13 cellular contexts compared by ENCODE assay signal in the genomic region with DNA sequence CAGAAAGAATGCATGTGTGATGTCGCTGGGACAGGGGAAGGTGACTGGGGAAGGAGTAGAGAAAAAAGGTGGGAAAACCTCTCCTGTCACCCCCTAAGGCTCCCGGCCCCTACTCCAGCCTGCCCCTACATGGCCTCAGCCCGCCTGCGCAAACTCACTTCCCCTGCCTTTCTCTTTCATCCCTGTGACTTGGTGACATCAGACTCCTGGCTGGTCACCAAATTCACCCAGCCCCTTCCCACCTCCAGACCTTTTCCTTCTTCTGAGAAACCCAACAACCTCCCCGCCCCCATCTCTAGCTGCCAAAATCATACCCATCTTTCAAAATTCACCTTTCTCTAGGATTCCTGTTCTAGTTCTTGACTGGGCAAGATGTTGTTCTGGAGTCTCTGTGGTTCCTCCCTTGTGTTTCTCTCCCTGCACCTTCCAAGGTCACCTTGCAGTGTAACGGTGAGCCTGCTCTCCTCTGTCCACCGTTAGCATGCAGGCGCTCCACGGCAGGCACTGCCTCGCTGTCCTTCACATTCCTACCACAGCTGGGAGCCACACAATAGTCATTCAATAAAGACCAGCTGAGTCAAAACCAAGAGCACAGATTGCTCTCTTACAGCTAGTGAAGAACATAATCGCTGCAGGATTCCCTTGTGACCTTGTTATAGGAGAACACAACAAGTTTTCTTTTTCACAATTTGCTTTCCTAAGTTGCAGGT.
DNase-seq lines count a peak whose midpoint lies in the region; ATAC-seq and TF ChIP-seq lines count a peak whose summit lies in the region.
"Had no signal": no experiment of that assay in that cellular context is flagged by ENCODE, and none has a peak within 500 bp of the region (broad histone marks: within the 10 kb centered on the region; RNA-seq: fewer than 3 reads in every experiment).

No MANE protein-coding gene starts in this region.

- TF ChIP-seq CTCF in BE2C (IDR thresholded peaks at IDR 0.05; ENCODE audit: low read depth, low read length), result peak; percentile 21; the same call in 1 of the 2 replicates
- peak in 2 of 3 experiments; percentile 34 to 36 for TF ChIP-seq CTCF in ascending aorta (IDR thresholded peaks at IDR 0.05)
- TF ChIP-seq CTCF in left ventricle myocardium inferior (IDR thresholded peaks at IDR 0.05; ENCODE audit: borderline replicate concordance), result peak; percentile 60
- TF ChIP-seq CTCF in parathyroid adenoma (IDR thresholded peaks at IDR 0.05), result peak; percentile 65
- TF ChIP-seq CTCF in lower leg skin (IDR thresholded peaks at IDR 0.05), result no peak

- intact Hi-C loops in ascending aorta (cut with DNase I) (no loop called here), left ventricle myocardium inferior (cut with micrococcal nuclease) (no loop called here), lower leg skin (cut with DNase I; ENCODE audit: low total_unique reads) (no loop called here)

- H3K79me2 ChIP-seq in parathyroid adenoma, result no peaks in the 10 kb centered on the region

- DNase-seq in BE2C (no peak), ascending aorta (ENCODE audit: low spot score in 2 of 2) (no peak), left ventricle myocardium inferior (no peak), lower leg skin (ENCODE audit: low spot score in 2 of 2) (no peak), T-helper 1 cell (no peak), C1 segment of cervical spinal cord (lab: John Stamatoyannopoulos, UW) (no peak)
- DNase-seq: activated CD4-positive, alpha-beta memory T cell treated with anti-CD3 and anti-CD28 coated beads for 36 hours; colonic mucosa; DMS79 treated with DMSO at 0.1 percent for 48 hours; natural killer cell had no signal

- no peak overlapping the region for H3K9ac ChIP-seq in parathyroid adenoma

- no peak for ATAC-seq in HG03442 (IDR thresholded peaks at IDR 0.05; ENCODE audit: unreplicated experiment)
- ATAC-seq: natural killer cell, Panc1 had no signal

- H3K27me3 ChIP-seq in BE2C (no peaks in the 10 kb centered on the region), ascending aorta (no peaks in the 10 kb centered on the region), left ventricle myocardium inferior (ENCODE audit: low read depth) (no peaks in the 10 kb centered on the region), parathyroid adenoma (ENCODE audit: control insufficient read depth, insufficient read depth, low read length) (no peaks in the 10 kb centered on the region)
- H3K27me3 ChIP-seq: colonic mucosa had no signal

- H3K4me1 ChIP-seq in BE2C (peaks cover 6% of the 10 kb centered on the region), ascending aorta (peaks cover 0 to under 1% of the 10 kb centered on the region in 2 donors), left ventricle myocardium inferior (peaks cover 2% of the 10 kb centered on the region), parathyroid adenoma (no peaks in the 10 kb centered on the region)
- H3K4me1 ChIP-seq: colonic mucosa had no signal

- no peak overlapping the region for H3K4me3 ChIP-seq in BE2C (ENCODE audit: low read depth, low read length)
- H3K4me3 ChIP-seq in ascending aorta, result no peak overlapping the region
- no peak overlapping the region for H3K4me3 ChIP-seq in left ventricle myocardium inferior
- no peak overlapping the region for H3K4me3 ChIP-seq in parathyroid adenoma (ENCODE audit: low read depth, low read length)
- H3K4me3 ChIP-seq in lower leg skin (ENCODE audit: low read depth, poor library complexity, severe bottlenecking), result no peak overlapping the region
- H3K4me3 ChIP-seq: colonic mucosa had no signal

- H3K27ac ChIP-seq in ascending aorta, result no peak overlapping the region
- H3K27ac ChIP-seq in left ventricle myocardium inferior (replicated peaks), result no peak overlapping the region
- H3K27ac ChIP-seq in parathyroid adenoma, result peak overlapping the region; percentile 6
- H3K27ac ChIP-seq: colonic mucosa had no signal

- H3K36me3 ChIP-seq in BE2C (no peaks in the 10 kb centered on the region), ascending aorta (no peaks in the 10 kb centered on the region), left ventricle myocardium inferior (no peaks in the 10 kb centered on the region), parathyroid adenoma (ENCODE audit: control insufficient read depth, insufficient read depth, low read length) (no peaks in the 10 kb centered on the region)
- H3K36me3 ChIP-seq: colonic mucosa had no signal

- H3K4me2 ChIP-seq in parathyroid adenoma (ENCODE audit: low read length), result no peak overlapping the region

- H3K9me3 ChIP-seq in BE2C, result no peaks in the 10 kb centered on the region
- H3K9me3 ChIP-seq in ascending aorta, result no peaks in the 10 kb centered on the region
- H3K9me3 ChIP-seq in left ventricle myocardium inferior (replicated peaks), result no peaks in the 10 kb centered on the region
- H3K9me3 ChIP-seq in parathyroid adenoma (ENCODE audit: control insufficient read depth, low read length), result no peaks in the 10 kb centered on the region
- H3K9me3 ChIP-seq: colonic mucosa had no signal

- TF ChIP-seq POLR2A in lower leg skin (IDR thresholded peaks at IDR 0.05), result no peak

- 91 to 93% methylated on average over 11 of the region's 11 CpGs for WGBS in lower leg skin, 2 donors

- peak overlapping the region; percentile 46 for H2AFZ ChIP-seq in parathyroid adenoma

Comparison
In these comparisons a context has a peak if more than half of its experiments do, and no peak if none do; other contexts are left out.
1. CTCF ChIP-seq: peak in BE2C (single experiment), ascending aorta (2 of 3), left ventricle myocardium inferior (single experiment) and parathyroid adenoma (single experiment); none in lower leg skin (0 of 3).